Comparison of ENCODE assay signal across 23 cellular contexts in the genomic region with DNA sequence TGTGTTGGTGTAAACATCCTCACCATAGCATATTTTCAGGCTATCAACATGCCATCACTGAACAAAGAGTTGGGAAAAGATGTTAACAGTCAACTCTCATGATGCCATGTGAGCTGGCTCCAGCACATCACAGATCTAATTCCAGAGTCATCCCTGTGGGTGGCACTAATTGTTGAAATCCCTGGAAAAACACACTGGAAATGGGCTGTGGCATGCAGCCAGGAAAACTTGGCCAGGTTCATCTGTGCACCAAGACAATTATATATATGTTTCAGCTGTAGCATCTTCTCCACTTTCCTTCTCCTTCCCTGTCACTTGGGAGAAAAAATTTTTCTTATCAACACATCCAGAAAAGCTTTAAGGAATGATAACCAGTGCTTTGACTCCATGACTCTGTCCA.
"Had no signal": no experiment of that assay in that cellular context is flagged by ENCODE, and none has a peak within 500 bp of the region (broad histone marks: within the 10 kb centered on the region; RNA-seq: fewer than 3 reads in every experiment).

No MANE protein-coding gene starts in this region.

- ATAC-seq: K562, Panc1, PC-3, SK-N-SH treated with all-trans-retinoic acid at 6 μM for 48 hours had no signal

- H3K4me3 ChIP-seq: K562 had no signal

- DNase-seq: Kasumi-1; MM.1S; NCI-H1092 treated with DMSO at 0.1 percent for 48 hours; NCI-H1436; NCI-H187; NCI-H2029; NCI-H2081 treated with DMSO at 0.1 percent for 48 hours; NCI-H2227 treated with DMSO at 0.1 percent for 48 hours; NCI-H446 treated with DMSO at 0.1 percent for 48 hours; NCI-H510A treated with DMSO at 0.1 percent for 48 hours; NCI-H526; NCI-H748 treated with DMSO at 0.1 percent for 48 hours; NK-92 treated with Interleukin-12 subunit alpha and Interleukin-12 subunit beta, amount 100 ng/mL, for 24 hours; PC-3; SHP77; T-helper 1 cell had no signal

- H3K27ac ChIP-seq: HL-60, KMS-11, RWPE1 had no signal

- FAIRE-seq: HTR-8/SVneo, K562 had no signal
